1 cellular context compared by ENCODE assay signal in genomic region chr4:2535386-2536192, GRCh38.
A peak's percentile ranks its signal among the peaks of the same experiment; 100 is the strongest.
TF ChIP-seq lines count a peak whose summit lies in the region.

No MANE protein-coding gene starts in this region.

TF ChIP-seq in HepG2, 621 proteins besides CTCF, POLR2A, EP300 and RAD21 (continued from another document and continues in another):
- TF ChIP-seq ATF6 (CRISPR knock-in tag; conservative IDR thresholded peaks at IDR 0.05) = no peak
- TF ChIP-seq PAX8 (CRISPR knock-in tag; IDR thresholded peaks at IDR 0.05; ENCODE audit: borderline replicate concordance) = peak; percentile 85; the same call in 1 of the 2 replicates
- TF ChIP-seq, protein P1, sequence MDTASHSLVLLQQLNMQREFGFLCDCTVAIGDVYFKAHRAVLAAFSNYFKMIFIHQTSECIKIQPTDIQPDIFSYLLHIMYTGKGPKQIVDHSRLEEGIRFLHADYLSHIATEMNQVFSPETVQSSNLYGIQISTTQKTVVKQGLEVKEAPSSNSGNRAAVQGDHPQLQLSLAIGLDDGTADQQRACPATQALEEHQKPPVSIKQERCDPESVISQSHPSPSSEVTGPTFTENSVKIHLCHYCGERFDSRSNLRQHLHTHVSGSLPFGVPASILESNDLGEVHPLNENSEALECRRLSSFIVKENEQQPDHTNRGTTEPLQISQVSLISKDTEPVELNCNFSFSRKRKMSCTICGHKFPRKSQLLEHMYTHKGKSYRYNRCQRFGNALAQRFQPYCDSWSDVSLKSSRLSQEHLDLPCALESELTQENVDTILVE (CRISPR knock-in tag; IDR thresholded peaks at IDR 0.05) = peak; percentile 47; the same call in 1 of the 2 replicates
- peak; percentile 78 for TF ChIP-seq FOSL2 (CRISPR knock-in tag; IDR thresholded peaks at IDR 0.05)
- no peak for TF ChIP-seq ATF5 (CRISPR knock-in tag; IDR thresholded peaks at IDR 0.05; ENCODE audit: low read depth)
- peak; percentile 70; the same call in 1 of the 2 replicates for TF ChIP-seq ZNF501 (CRISPR knock-in tag; IDR thresholded peaks at IDR 0.05)
- peak; percentile 72; the same call in 1 of the 2 replicates for TF ChIP-seq ZMAT3 (CRISPR knock-in tag; conservative IDR thresholded peaks at IDR 0.05)
- TF ChIP-seq ZFP37 (CRISPR knock-in tag; IDR thresholded peaks at IDR 0.05; ENCODE audit: borderline replicate concordance) = peak; percentile 26; the same call in 1 of the 2 replicates
- TF ChIP-seq, protein P2, sequence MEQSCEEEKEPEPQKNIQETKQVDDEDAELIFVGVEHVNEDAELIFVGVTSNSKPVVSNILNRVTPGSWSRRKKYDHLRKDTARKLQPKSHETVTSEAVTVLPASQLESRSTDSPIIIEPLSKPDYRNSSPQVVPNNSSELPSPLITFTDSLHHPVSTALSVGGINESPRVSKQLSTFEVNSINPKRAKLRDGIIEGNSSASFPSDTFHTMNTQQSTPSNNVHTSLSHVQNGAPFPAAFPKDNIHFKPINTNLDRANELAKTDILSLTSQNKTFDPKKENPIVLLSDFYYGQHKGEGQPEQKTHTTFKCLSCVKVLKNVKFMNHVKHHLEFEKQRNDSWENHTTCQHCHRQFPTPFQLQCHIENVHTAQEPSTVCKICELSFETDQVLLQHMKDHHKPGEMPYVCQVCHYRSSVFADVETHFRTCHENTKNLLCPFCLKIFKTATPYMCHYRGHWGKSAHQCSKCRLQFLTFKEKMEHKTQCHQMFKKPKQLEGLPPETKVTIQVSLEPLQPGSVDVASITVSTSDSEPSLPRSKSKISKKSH (CRISPR knock-in tag; IDR thresholded peaks at IDR 0.05; ENCODE audit: borderline replicate concordance) = 0 out of 2 replicates have a peak, but pooled peaks have one; percentile 37
- 0 out of 2 replicates have a peak, but pooled peaks have one; percentile 39 for TF ChIP-seq PITX1 (CRISPR knock-in tag; IDR thresholded peaks at IDR 0.05)
- TF ChIP-seq, protein P3, sequence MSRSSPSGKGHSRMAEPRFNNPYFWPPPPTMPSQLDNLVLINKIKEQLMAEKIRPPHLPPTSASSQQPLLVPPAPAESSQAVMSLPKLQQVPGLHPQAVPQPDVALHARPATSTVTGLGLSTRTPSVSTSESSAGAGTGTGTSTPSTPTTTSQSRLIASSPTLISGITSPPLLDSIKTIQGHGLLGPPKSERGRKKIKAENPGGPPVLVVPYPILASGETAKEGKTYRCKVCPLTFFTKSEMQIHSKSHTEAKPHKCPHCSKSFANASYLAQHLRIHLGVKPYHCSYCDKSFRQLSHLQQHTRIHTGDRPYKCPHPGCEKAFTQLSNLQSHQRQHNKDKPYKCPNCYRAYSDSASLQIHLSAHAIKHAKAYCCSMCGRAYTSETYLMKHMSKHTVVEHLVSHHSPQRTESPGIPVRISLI (CRISPR knock-in tag; IDR thresholded peaks at IDR 0.05; ENCODE audit: borderline replicate concordance) = 0 out of 2 replicates have a peak, but pooled peaks have one; percentile 0
- peak; percentile 8; the same call in 1 of the 2 replicates for TF ChIP-seq PHF21A (CRISPR knock-in tag; IDR thresholded peaks at IDR 0.05)
- peak; percentile 78 for TF ChIP-seq RBFOX2 (IDR thresholded peaks at IDR 0.05; ENCODE audit: low read depth, low read length)
- TF ChIP-seq, protein P4, sequence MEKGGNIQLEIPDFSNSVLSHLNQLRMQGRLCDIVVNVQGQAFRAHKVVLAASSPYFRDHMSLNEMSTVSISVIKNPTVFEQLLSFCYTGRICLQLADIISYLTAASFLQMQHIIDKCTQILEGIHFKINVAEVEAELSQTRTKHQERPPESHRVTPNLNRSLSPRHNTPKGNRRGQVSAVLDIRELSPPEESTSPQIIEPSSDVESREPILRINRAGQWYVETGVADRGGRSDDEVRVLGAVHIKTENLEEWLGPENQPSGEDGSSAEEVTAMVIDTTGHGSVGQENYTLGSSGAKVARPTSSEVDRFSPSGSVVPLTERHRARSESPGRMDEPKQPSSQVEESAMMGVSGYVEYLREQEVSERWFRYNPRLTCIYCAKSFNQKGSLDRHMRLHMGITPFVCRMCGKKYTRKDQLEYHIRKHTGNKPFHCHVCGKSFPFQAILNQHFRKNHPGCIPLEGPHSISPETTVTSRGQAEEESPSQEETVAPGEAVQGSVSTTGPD (CRISPR knock-in tag; IDR thresholded peaks at IDR 0.05) = 0 out of 2 replicates have a peak, but pooled peaks have one; percentile 39
- no peak for TF ChIP-seq LCORL (IDR thresholded peaks at IDR 0.05)
- peak; percentile 32; the same call in 1 of the 2 replicates for TF ChIP-seq LCORL (CRISPR knock-in tag; IDR thresholded peaks at IDR 0.05)
- no peak for TF ChIP-seq ZNF724P (CRISPR knock-in tag; IDR thresholded peaks at IDR 0.05; ENCODE audit: borderline replicate concordance)
- peak; percentile 15 for TF ChIP-seq HNRNPLL (IDR thresholded peaks at IDR 0.05; ENCODE audit: low read depth, low read length, poor library complexity, severe bottlenecking)
- TF ChIP-seq THAP11 (CRISPR knock-in tag; IDR thresholded peaks at IDR 0.05) = no peak; the same call in 1 of the 2 replicates
- TF ChIP-seq HOXA3 (CRISPR knock-in tag; IDR thresholded peaks at IDR 0.05) = no peak
- TF ChIP-seq LBX2 (CRISPR knock-in tag; IDR thresholded peaks at IDR 0.05; ENCODE audit: borderline replicate concordance) = no peak
- no peak for TF ChIP-seq ZUFSP (CRISPR knock-in tag; IDR thresholded peaks at IDR 0.05; ENCODE audit: borderline replicate concordance)
- peak; percentile 12; the same call in 1 of the 2 replicates for TF ChIP-seq KAT8 (CRISPR knock-in tag; IDR thresholded peaks at IDR 0.05)
- TF ChIP-seq GATA4 (IDR thresholded peaks at IDR 0.05; ENCODE audit: borderline replicate concordance, low read depth) = no peak
- TF ChIP-seq, protein P5, sequence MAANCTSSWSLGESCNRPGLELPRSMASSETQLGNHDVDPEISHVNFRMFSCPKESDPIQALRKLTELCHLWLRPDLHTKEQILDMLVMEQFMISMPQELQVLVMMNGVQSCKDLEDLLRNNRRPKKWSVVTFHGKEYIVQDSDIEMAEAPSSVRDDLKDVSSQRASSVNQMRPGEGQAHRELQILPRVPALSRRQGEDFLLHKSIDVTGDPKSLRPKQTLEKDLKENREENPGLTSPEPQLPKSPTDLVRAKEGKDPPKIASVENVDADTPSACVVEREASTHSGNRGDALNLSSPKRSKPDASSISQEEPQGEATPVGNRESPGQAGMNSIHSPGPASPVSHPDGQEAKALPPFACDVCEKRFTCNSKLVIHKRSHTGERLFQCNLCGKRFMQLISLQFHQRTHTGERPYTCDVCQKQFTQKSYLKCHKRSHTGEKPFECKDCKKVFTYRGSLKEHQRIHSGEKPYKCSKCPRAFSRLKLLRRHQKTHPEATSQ (CRISPR knock-in tag; IDR thresholded peaks at IDR 0.05; ENCODE audit: borderline replicate concordance) = no peak
- TF ChIP-seq MLX (CRISPR knock-in tag; IDR thresholded peaks at IDR 0.05) = no peak
- no peak for TF ChIP-seq TEAD2 (CRISPR knock-in tag; IDR thresholded peaks at IDR 0.05)
- TF ChIP-seq THAP7 (CRISPR knock-in tag; IDR thresholded peaks at IDR 0.05) = 0 out of 2 replicates have a peak, but pooled peaks have one; percentile 61
- peak; percentile 33; the same call in 1 of the 2 replicates for TF ChIP-seq ZNF564 (CRISPR knock-in tag; IDR thresholded peaks at IDR 0.05)
- peak; percentile 46; the same call in 1 of the 2 replicates for TF ChIP-seq MYC (CRISPR knock-in tag; IDR thresholded peaks at IDR 0.05; ENCODE audit: borderline replicate concordance)
- TF ChIP-seq PCBP1 (IDR thresholded peaks at IDR 0.05; ENCODE audit: borderline replicate concordance, low read depth, low read length) = no peak
- no peak for TF ChIP-seq SOX13 (IDR thresholded peaks at IDR 0.05)
- TF ChIP-seq SOX13 (CRISPR knock-in tag; conservative IDR thresholded peaks at IDR 0.05 in 1 of 2, IDR thresholded peaks at IDR 0.05 in 1 of 2) = no peak
- TF ChIP-seq ATF4 (CRISPR knock-in tag; IDR thresholded peaks at IDR 0.05) = peak in 1 of 2 experiments; percentile 31; a peak in 1 of 4 replicates
- TF ChIP-seq, protein P6, sequence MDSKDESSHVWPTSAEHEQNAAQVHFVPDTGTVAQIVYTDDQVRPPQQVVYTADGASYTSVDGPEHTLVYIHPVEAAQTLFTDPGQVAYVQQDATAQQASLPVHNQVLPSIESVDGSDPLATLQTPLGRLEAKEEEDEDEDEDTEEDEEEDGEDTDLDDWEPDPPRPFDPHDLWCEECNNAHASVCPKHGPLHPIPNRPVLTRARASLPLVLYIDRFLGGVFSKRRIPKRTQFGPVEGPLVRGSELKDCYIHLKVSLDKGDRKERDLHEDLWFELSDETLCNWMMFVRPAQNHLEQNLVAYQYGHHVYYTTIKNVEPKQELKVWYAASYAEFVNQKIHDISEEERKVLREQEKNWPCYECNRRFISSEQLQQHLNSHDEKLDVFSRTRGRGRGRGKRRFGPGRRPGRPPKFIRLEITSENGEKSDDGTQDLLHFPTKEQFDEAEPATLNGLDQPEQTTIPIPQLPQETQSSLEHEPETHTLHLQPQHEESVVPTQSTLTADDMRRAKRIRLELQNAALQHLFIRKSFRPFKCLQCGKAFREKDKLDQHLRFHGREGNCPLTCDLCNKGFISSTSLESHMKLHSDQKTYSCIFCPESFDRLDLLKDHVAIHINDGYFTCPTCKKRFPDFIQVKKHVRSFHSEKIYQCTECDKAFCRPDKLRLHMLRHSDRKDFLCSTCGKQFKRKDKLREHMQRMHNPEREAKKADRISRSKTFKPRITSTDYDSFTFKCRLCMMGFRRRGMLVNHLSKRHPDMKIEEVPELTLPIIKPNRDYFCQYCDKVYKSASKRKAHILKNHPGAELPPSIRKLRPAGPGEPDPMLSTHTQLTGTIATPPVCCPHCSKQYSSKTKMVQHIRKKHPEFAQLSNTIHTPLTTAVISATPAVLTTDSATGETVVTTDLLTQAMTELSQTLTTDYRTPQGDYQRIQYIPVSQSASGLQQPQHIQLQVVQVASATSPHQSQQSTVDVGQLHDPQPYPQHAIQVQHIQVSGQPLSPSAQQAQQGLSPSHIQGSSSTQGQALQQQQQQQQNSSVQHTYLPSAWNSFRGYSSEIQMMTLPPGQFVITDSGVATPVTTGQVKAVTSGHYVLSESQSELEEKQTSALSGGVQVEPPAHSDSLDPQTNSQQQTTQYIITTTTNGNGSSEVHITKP (CRISPR knock-in tag; IDR thresholded peaks at IDR 0.05; ENCODE audit: low read depth) = no peak
- no peak for TF ChIP-seq ATF1 (CRISPR knock-in tag; IDR thresholded peaks at IDR 0.05)
- no peak for TF ChIP-seq ZNF136 (CRISPR knock-in tag; IDR thresholded peaks at IDR 0.05; ENCODE audit: low read depth)
- TF ChIP-seq KDM3A (CRISPR knock-in tag; IDR thresholded peaks at IDR 0.05; ENCODE audit: low read depth) = no peak
- peak; percentile 39; the same call in 1 of the 2 replicates for TF ChIP-seq TBX2 (CRISPR knock-in tag; IDR thresholded peaks at IDR 0.05; ENCODE audit: borderline replicate concordance)
